ENCODE assay signal across 21 cellular contexts in the genomic region with DNA sequence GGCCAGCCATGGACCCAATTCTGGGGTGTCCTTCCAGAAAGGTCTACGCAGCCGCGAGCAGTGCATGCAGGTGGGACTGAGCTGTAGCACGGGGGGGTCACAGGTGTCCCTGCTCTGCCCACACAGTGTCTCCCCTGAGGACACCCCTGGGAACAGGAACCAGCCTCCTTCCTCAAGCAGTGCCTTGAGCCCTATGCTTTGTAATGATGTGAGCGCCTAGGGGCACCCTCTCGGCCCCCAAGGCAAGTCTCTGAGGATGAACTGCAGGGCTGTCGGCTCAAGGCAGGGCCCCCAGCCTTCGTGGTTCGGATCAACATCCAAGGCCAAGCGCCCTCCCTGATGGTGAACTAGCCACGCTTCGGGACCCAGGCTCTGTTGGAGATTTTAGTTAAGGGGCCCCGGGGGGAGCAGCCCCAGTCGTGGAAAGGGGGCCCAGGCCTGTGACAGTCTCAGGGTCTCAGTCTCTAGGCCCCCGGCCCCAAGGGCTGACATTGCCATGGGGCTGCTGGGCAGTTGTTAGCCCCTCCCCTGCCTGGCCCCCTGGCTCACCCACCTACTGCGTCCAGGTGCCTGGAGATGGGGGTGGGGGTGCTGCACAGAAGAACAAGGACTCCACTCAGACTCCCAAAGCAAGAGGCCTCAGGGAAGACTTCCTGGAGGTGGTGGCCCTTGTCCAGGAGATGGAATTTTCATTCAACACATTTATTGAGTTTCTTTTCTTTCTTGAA. TPM values are rescaled to one million over a fixed set of nuclear protein-coding genes. Genes with fewer than 3 reads are reported as not detected.
DNase-seq lines count a peak whose midpoint lies in the region; ATAC-seq, FAIRE-seq and TF ChIP-seq lines count a peak whose summit lies in the region.
"Had no signal": no experiment of that assay in that cellular context is flagged by ENCODE, and none has a peak within 500 bp of the region (broad histone marks: within the 10 kb centered on the region; RNA-seq: fewer than 3 reads in every experiment).

No MANE protein-coding gene starts in this region.

- H3K36me3 Mint-ChIP-seq in activated T-cell treated with anti-CD3 and anti-CD28 coated beads, Interleukin-2, amount 50 U/mL, for 72 hours (ENCODE audit: insufficient read depth in 2 of 2) = peaks cover 2 to 7% of the 10 kb centered on the region in 2 donors
- peaks cover 36% of the 10 kb centered on the region for H3K36me3 Mint-ChIP-seq in stimulated activated memory B cell treated with anti-CD40 and anti-IgM and Interleukin-4, amounts not matched to agents 10 μg/mL and 1 μg/mL and 100 μg/mL, for 72 hours

- H3K4me1 Mint-ChIP-seq in activated T-cell treated with anti-CD3 and anti-CD28 coated beads, Interleukin-2, amount 50 U/mL, for 72 hours (ENCODE audit: low read depth) = peaks cover 29% of the 10 kb centered on the region
- H3K4me1 Mint-ChIP-seq in stimulated activated memory B cell treated with anti-CD40 and anti-IgM and Interleukin-4, amounts not matched to agents 10 μg/mL and 1 μg/mL and 100 μg/mL, for 72 hours = peaks cover 83% of the 10 kb centered on the region

- POLR2A ChIA-PET in K562 (lab: Yijun Ruan, JAX) = interaction anchor here (0.6 to 1.0 kb wide), 2 partner anchors 42 to 61 kb away, joined by 3 read pairs; no protein-coding TSS in a partner anchor

- no peaks in the 10 kb centered on the region for H3K79me2 ChIP-seq in K562 (ENCODE audit: control insufficient read depth, insufficient read depth, low read length)

- no TSS peak for BruUV-seq in K562 (replicated peaks; lab: Mats Ljungman, UMichigan)

- CTCF ChIA-PET in K562 (lab: Yijun Ruan, JAX; ENCODE audit: low intra/inter-chr PET ratio) = no interaction called here

- TF ChIP-seq RAD21 in K562 (CRISPR knock-in tag; conservative IDR thresholded peaks at IDR 0.05 in 1 of 2, IDR thresholded peaks at IDR 0.05 in 1 of 2) = no peak

- peaks cover 13 to 18% of the 10 kb centered on the region in 2 experiments; a peak in 3 of 5 replicates for H3K27me3 ChIP-seq in K562 (ENCODE audit: control insufficient read depth in 2 of 2, insufficient read depth in 2 of 2, low read length in 2 of 2)

- H3K9ac ChIP-seq in K562 (ENCODE audit: insufficient read depth in 1 of 2, low read depth in 2 of 2, low read length in 2 of 2) = peak overlapping the region in 1 of 2 experiments; percentile 49; a peak in 1 of 4 replicates

- peaks cover 25% of the 10 kb centered on the region for H3K27me3 Mint-ChIP-seq in activated T-cell treated with anti-CD3 and anti-CD28 coated beads, Interleukin-2, amount 50 U/mL, for 72 hours (ENCODE audit: low read depth)
- H3K27me3 Mint-ChIP-seq in stimulated activated memory B cell treated with anti-CD40 and anti-IgM and Interleukin-4, amounts not matched to agents 10 μg/mL and 1 μg/mL and 100 μg/mL, for 72 hours = peaks cover 9% of the 10 kb centered on the region

- H3K27ac Mint-ChIP-seq in activated T-cell treated with anti-CD3 and anti-CD28 coated beads, Interleukin-2, amount 50 U/mL, for 72 hours = peak overlapping the region; percentile 87
- H3K27ac Mint-ChIP-seq in stimulated activated memory B cell treated with anti-CD40 and anti-IgM and Interleukin-4, amounts not matched to agents 10 μg/mL and 1 μg/mL and 100 μg/mL, for 72 hours = peak overlapping the region; percentile 47

- TF ChIP-seq CTCF in K562 (IDR thresholded peaks at IDR 0.05 in 2 of 3, conservative IDR thresholded peaks at IDR 0.05 in 1 of 3; ENCODE audit: insufficient read depth in 2 of 3, low read depth in 1 of 3, low read length in 3 of 3) = no peak

- TF ChIP-seq POLR2A in K562 (conservative IDR thresholded peaks at IDR 0.05) = no peak

- no peak overlapping the region for H3K4me2 ChIP-seq in K562 (ENCODE audit: insufficient read depth, low read length)

- no peak for ATAC-seq in activated T-cell treated with anti-CD3 and anti-CD28 coated beads, Interleukin-2, amount 50 U/mL, for 72 hours (replicated peaks in 1 of 2)
- ATAC-seq in K562 (no peak), HG03354 (IDR thresholded peaks at IDR 0.05; ENCODE audit: poor library complexity, severe bottlenecking, unreplicated experiment) (no peak), GM18519 (IDR thresholded peaks at IDR 0.05; ENCODE audit: low FRiP score, unreplicated experiment) (no peak)
- ATAC-seq in stimulated activated memory B cell treated with anti-CD40 and anti-IgM and Interleukin-4, amounts not matched to agents 10 μg/mL and 1 μg/mL and 100 μg/mL, for 72 hours = peak; percentile 14
- ATAC-seq: Panc1 had no signal

- no peaks in the 10 kb centered on the region for H3K9me3 ChIP-seq in K562 (replicated peaks; ENCODE audit: control insufficient read depth, insufficient read depth, low read depth, low read length)
- H3K9me3 ChIP-seq: Caco-2, right atrium auricular region had no signal

- in situ Hi-C loops in K562 (cut with MboI) = no loop called here

- peaks cover 13% of the 10 kb centered on the region; the same call in 1 of the 3 replicates for H3K36me3 ChIP-seq in K562 (ENCODE audit: control insufficient read depth, insufficient read depth, low read length)
- H3K36me3 ChIP-seq: right atrium auricular region, WERI-Rb-1 had no signal

- no peaks in the 10 kb centered on the region for H3K9me3 Mint-ChIP-seq in activated T-cell treated with anti-CD3 and anti-CD28 coated beads, Interleukin-2, amount 50 U/mL, for 72 hours
- peaks cover 3% of the 10 kb centered on the region for H3K9me3 Mint-ChIP-seq in stimulated activated memory B cell treated with anti-CD40 and anti-IgM and Interleukin-4, amounts not matched to agents 10 μg/mL and 1 μg/mL and 100 μg/mL, for 72 hours

- no peak for DNase-seq in activated T-cell treated with anti-CD3 and anti-CD28 coated beads, Interleukin-2, amount 50 U/mL, for 72 hours
- no peak for DNase-seq in activated T-cell treated with anti-CD3 and anti-CD28 coated beads, Interleukin-2, amount 50 U/mL, for 1 hour
- DNase-seq in NAMALWA (ENCODE audit: low spot score) = peak; percentile 50
- no peak for DNase-seq in K562 (ENCODE audit: extremely low read depth in 1 of 4, low spot score in 3 of 4)
- no peak for DNase-seq in posterior vena cava (ENCODE audit: low spot score)
- DNase-seq: activated gamma-delta T cell treated with Interleukin-2 at 50 U/mL for 16 hours, aorta, Caco-2, GDM1, hippocampal formation, NCI-H1048, NCI-H69, SW 1271, WERI-Rb-1 had no signal

- no peak for TF ChIP-seq EP300 in K562 (IDR thresholded peaks at IDR 0.05; ENCODE audit: low read length)

- no peak overlapping the region for H3K4me3 Mint-ChIP-seq in activated T-cell treated with anti-CD3 and anti-CD28 coated beads, Interleukin-2, amount 50 U/mL, for 72 hours
- peak overlapping the region; percentile 55 for H3K4me3 Mint-ChIP-seq in stimulated activated memory B cell treated with anti-CD40 and anti-IgM and Interleukin-4, amounts not matched to agents 10 μg/mL and 1 μg/mL and 100 μg/mL, for 72 hours

- peak; percentile 23 for FAIRE-seq in K562 (lab: Jason Lieb, UNC)
- FAIRE-seq: urothelium cell line had no signal

- H3K27ac ChIP-seq in K562 (ENCODE audit: extremely low read depth, low read depth, low read length) = no peak overlapping the region
- H3K27ac ChIP-seq: right atrium auricular region, WERI-Rb-1 had no signal

- no peak overlapping the region for H3K4me3 ChIP-seq in K562
- H3K4me3 ChIP-seq: right atrium auricular region had no signal

- intact Hi-C loops in K562 (cut with micrococcal nuclease) = no loop called here
- intact Hi-C loops in posterior vena cava (cut with DNase I) = no loop called here

- 49% methylated on average over 16 of the region's 16 CpGs for WGBS in K562 (ENCODE audit: insufficient coverage, low coverage, missing lambda C conversion rate)

- no peak overlapping the region for H2AFZ ChIP-seq in K562 (ENCODE audit: low read depth, low read length)

- H4K20me1 ChIP-seq in K562 (replicated peaks; ENCODE audit: control insufficient read depth, insufficient read depth, low read length) = peaks cover 8% of the 10 kb centered on the region; the same call in 1 of the 2 replicates

- H3K9me1 ChIP-seq in K562 (ENCODE audit: control insufficient read depth, insufficient read depth, low read length) = no peaks in the 10 kb centered on the region

- H3K4me1 ChIP-seq in K562 (replicated peaks in 1 of 2; ENCODE audit: control insufficient read depth in 2 of 2, insufficient read depth in 2 of 2, low read length in 2 of 2) = peaks cover 3 to 75% of the 10 kb centered on the region in 2 experiments; a peak in 3 of 5 replicates

RNA-seq across cellular contexts. Expression of a gene that starts 2.3 kb away (rescaled TPM):
- total RNA-seq in activated T-cell treated with anti-CD3 and anti-CD28 coated beads, Interleukin-2, amount 50 U/mL, for 72 hours = under 1 TPM in 1 of 2 donors, not detected in 1; 0.41 TPM
- not detected in 2 replicates for total RNA-seq in K562 (2011; cell fraction: chromatin; rRNA removed; ENCODE audit: low replicate concordance)
- total RNA-seq in K562 (2011; cell fraction: nucleolus; rRNA removed) = not detected in 2 replicates
- total RNA-seq in K562 (2011; cell fraction: nucleoplasm; rRNA removed) = not detected in 2 replicates
- total RNA-seq in K562 (2014; rRNA removed) (not detected in 2 replicates), K562 (2014; rRNA removed; fragmentation: Illumina TruSeq; extraction: Trizol) (not detected in 2 replicates), K562 (2015; rRNA removed; fragmentation: Illumina TruSeq; extraction: Trizol) (not detected in 2 replicates), K562 (2021) (not detected in 2 replicates), posterior vena cava (not detected)
- polyA plus RNA-seq in K562 (2011; rRNA removed) (not detected in 2 replicates), K562 (2014; fragmentation: Illumina TruSeq; extraction: Trizol) (not detected in 2 replicates), K562 (2014; fragmentation: Nextera tagmentation; extraction: Ambion mirVana) (not detected), K562 (2014; rRNA removed) (not detected in 2 replicates)
- polyA plus RNA-seq in K562 (2011; cell fraction: cytosol; rRNA removed) = not detected in 2 replicates
- 0.21 TPM in 1 of 2 replicates, not detected in the other for polyA plus RNA-seq in K562 (2011; cell fraction: nucleus; rRNA removed)
- not detected in 2 replicates for polyA plus RNA-seq in K562 (2012)
- polyA minus RNA-seq in K562 (2011; rRNA and poly(A)+ RNA removed) = not detected in 2 replicates
- polyA minus RNA-seq in K562 (2011; cell fraction: cytosol; rRNA and poly(A)+ RNA removed) = not detected in 2 replicates
- not detected in 2 replicates for polyA minus RNA-seq in K562 (2011; cell fraction: nucleus; rRNA and poly(A)+ RNA removed)
- total RNA-seq: aorta, Caco-2, cerebellum, right atrium auricular region had no signal
- polyA plus RNA-seq: aorta had no signal

RNA-seq across cellular contexts. Expression of a gene that starts 10.2 kb away (rescaled TPM):
- 100 to 1,000 TPM; 199 to 318 TPM for total RNA-seq in activated T-cell treated with anti-CD3 and anti-CD28 coated beads, Interleukin-2, amount 50 U/mL, for 72 hours
- 136 and 579 TPM in 2 replicates for total RNA-seq in K562 (2011; cell fraction: chromatin; rRNA removed; ENCODE audit: low replicate concordance)
- 819 and 943 TPM in 2 replicates for total RNA-seq in K562 (2011; cell fraction: nucleolus; rRNA removed)
- 427 and 435 TPM in 2 replicates for total RNA-seq in K562 (2011; cell fraction: nucleoplasm; rRNA removed)
- total RNA-seq in K562 (2014; rRNA removed) = 683 and 757 TPM in 2 replicates
- 44.5 and 72.5 TPM in 2 replicates for total RNA-seq in K562 (2014; rRNA removed; fragmentation: Illumina TruSeq; extraction: Trizol)
- 196 and 239 TPM in 2 replicates for total RNA-seq in K562 (2015; rRNA removed; fragmentation: Illumina TruSeq; extraction: Trizol)
- total RNA-seq in K562 (2021) = 384 and 422 TPM in 2 replicates
- polyA plus RNA-seq in K562 (2011; rRNA removed) = 93.0 and 157 TPM in 2 replicates
- 366 and 963 TPM in 2 replicates for polyA plus RNA-seq in K562 (2011; cell fraction: cytosol; rRNA removed)
- polyA plus RNA-seq in K562 (2011; cell fraction: nucleus; rRNA removed) = 349 and 566 TPM in 2 replicates
- polyA plus RNA-seq in K562 (2012) = 346 and 377 TPM in 2 replicates
- 63.5 and 240 TPM in 2 replicates for polyA plus RNA-seq in K562 (2014; fragmentation: Illumina TruSeq; extraction: Trizol)
- under 1 TPM; 0.34 to 0.45 TPM for polyA plus RNA-seq in K562 (2014; fragmentation: Nextera tagmentation; extraction: Ambion mirVana)
- polyA plus RNA-seq in K562 (2014; rRNA removed) = 519 and 579 TPM in 2 replicates
- 40.1 and 80.4 TPM in 2 replicates for polyA minus RNA-seq in K562 (2011; rRNA and poly(A)+ RNA removed)
- polyA minus RNA-seq in K562 (2011; cell fraction: cytosol; rRNA and poly(A)+ RNA removed) = 249 and 254 TPM in 2 replicates
- polyA minus RNA-seq in K562 (2011; cell fraction: nucleus; rRNA and poly(A)+ RNA removed) = 78.6 and 83.5 TPM in 2 replicates
- total RNA-seq in posterior vena cava = 100 to 1,000 TPM in 1 of 2 donors, 10 to 100 TPM in 1; 71.4 to 168 TPM

RNA-seq across cellular contexts. Expression of a gene that starts 22.2 kb away (rescaled TPM):
- total RNA-seq in activated T-cell treated with anti-CD3 and anti-CD28 coated beads, Interleukin-2, amount 50 U/mL, for 72 hours = 10 to 100 TPM; 64.5 to 80.5 TPM
- total RNA-seq in K562 (2011; cell fraction: chromatin; rRNA removed; ENCODE audit: low replicate concordance) = 321 and 787 TPM in 2 replicates
- 569 and 688 TPM in 2 replicates for total RNA-seq in K562 (2011; cell fraction: nucleolus; rRNA removed)
- total RNA-seq in K562 (2011; cell fraction: nucleoplasm; rRNA removed) = 436 and 479 TPM in 2 replicates
- total RNA-seq in K562 (2014; rRNA removed) (89.2 and 121 TPM in 2 replicates), K562 (2014; rRNA removed; fragmentation: Illumina TruSeq; extraction: Trizol) (17.6 and 26.6 TPM in 2 replicates), K562 (2015; rRNA removed; fragmentation: Illumina TruSeq; extraction: Trizol) (45.3 and 45.5 TPM in 2 replicates), K562 (2021) (126 and 141 TPM in 2 replicates), posterior vena cava (10 to 100 TPM; 21.6 to 22.6 TPM)
- polyA plus RNA-seq in K562 (2011; rRNA removed) (53.9 and 168 TPM in 2 replicates), K562 (2014; fragmentation: Illumina TruSeq; extraction: Trizol) (32.9 and 65.4 TPM in 2 replicates), K562 (2014; fragmentation: Nextera tagmentation; extraction: Ambion mirVana) (10 to 100 TPM; 12.2 to 15.4 TPM), K562 (2014; rRNA removed) (65.6 and 82.5 TPM in 2 replicates)
- polyA plus RNA-seq in K562 (2011; cell fraction: cytosol; rRNA removed) = 114 and 126 TPM in 2 replicates
- polyA plus RNA-seq in K562 (2011; cell fraction: nucleus; rRNA removed) = 587 and 718 TPM in 2 replicates
- polyA plus RNA-seq in K562 (2012) = 111 and 112 TPM in 2 replicates
- 19.0 and 22.9 TPM in 2 replicates for polyA minus RNA-seq in K562 (2011; rRNA and poly(A)+ RNA removed)
- 57.7 and 136 TPM in 2 replicates for polyA minus RNA-seq in K562 (2011; cell fraction: cytosol; rRNA and poly(A)+ RNA removed)
- polyA minus RNA-seq in K562 (2011; cell fraction: nucleus; rRNA and poly(A)+ RNA removed) = 78.2 and 151 TPM in 2 replicates

RNA-seq across cellular contexts. Expression of a gene that starts 45.6 kb away (rescaled TPM):
- total RNA-seq in activated T-cell treated with anti-CD3 and anti-CD28 coated beads, Interleukin-2, amount 50 U/mL, for 72 hours = 10 to 100 TPM in 1 of 2 donors, 1 to 10 TPM in 1; 8.4 to 10.5 TPM
- 0.79 and 2.9 TPM in 2 replicates for total RNA-seq in K562 (2011; cell fraction: chromatin; rRNA removed; ENCODE audit: low replicate concordance)
- total RNA-seq in K562 (2011; cell fraction: nucleolus; rRNA removed) = 3.2 and 3.7 TPM in 2 replicates
- total RNA-seq in K562 (2011; cell fraction: nucleoplasm; rRNA removed) = 0.95 and 1.1 TPM in 2 replicates
- total RNA-seq in K562 (2014; rRNA removed) = 2.7 and 4.1 TPM in 2 replicates
- 0.15 and 0.19 TPM in 2 replicates for total RNA-seq in K562 (2014; rRNA removed; fragmentation: Illumina TruSeq; extraction: Trizol)
- total RNA-seq in K562 (2015; rRNA removed; fragmentation: Illumina TruSeq; extraction: Trizol) = 0.72 and 0.87 TPM in 2 replicates
- 2.5 and 3.1 TPM in 2 replicates for total RNA-seq in K562 (2021)
- 0.88 and 3.0 TPM in 2 replicates for polyA plus RNA-seq in K562 (2011; rRNA removed)
- 3.2 and 5.5 TPM in 2 replicates for polyA plus RNA-seq in K562 (2011; cell fraction: cytosol; rRNA removed)
- 2.9 and 3.8 TPM in 2 replicates for polyA plus RNA-seq in K562 (2011; cell fraction: nucleus; rRNA removed)
- polyA plus RNA-seq in K562 (2012) = 0.95 and 1.2 TPM in 2 replicates
- 0.70 and 1.9 TPM in 2 replicates for polyA plus RNA-seq in K562 (2014; fragmentation: Illumina TruSeq; extraction: Trizol)
- polyA plus RNA-seq in K562 (2014; fragmentation: Nextera tagmentation; extraction: Ambion mirVana) = under 1 TPM in 1 of 2 experiments, not detected in 1; 0.04 TPM
- 1.5 and 2.1 TPM in 2 replicates for polyA plus RNA-seq in K562 (2014; rRNA removed)
- polyA minus RNA-seq in K562 (2011; rRNA and poly(A)+ RNA removed) = 0.42 and 0.87 TPM in 2 replicates
- polyA minus RNA-seq in K562 (2011; cell fraction: cytosol; rRNA and poly(A)+ RNA removed) = 1.9 and 3.5 TPM in 2 replicates
- polyA minus RNA-seq in K562 (2011; cell fraction: nucleus; rRNA and poly(A)+ RNA removed) = 1.5 and 2.3 TPM in 2 replicates
- under 1 TPM; 0.43 to 0.56 TPM for total RNA-seq in posterior vena cava
- total RNA-seq: cerebellum had no signal
